8 cellular contexts compared by ENCODE assay signal in the genomic region with DNA sequence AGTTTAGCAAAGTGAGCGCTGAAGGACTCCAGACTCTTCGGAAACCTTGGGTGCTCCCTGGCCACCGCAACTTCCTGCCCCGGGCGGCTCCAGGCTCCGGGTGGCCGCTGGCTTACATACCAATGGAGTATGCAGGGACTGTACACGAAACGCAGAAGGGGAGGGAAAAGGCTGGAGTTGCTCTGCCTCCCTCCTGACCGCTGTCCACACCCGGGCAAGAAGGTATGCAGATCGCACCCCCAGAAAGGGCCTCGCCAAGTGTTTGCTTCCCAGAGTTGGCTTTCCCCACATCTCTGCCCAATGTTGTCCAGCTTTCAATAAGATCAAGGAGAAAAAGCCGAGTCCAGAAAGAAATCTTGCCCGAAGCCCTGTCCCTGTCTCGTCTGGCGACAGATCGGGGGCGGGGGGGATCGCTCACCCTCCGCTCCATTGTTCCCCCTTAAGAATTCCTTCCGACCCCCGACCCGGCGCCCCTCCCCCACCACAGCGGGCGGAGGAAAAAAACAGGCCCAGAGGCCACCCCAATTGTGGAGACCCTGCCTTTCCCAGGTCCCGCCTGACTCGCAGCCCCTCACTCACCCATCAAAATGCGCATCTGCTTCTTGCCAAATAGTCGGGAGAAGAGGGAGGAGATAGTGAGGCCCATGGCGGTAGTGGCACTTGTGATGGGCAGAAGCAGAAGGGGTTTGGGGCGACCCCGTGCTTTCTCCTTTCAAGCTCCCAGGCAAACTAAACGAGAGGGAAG. TPM values are rescaled to one million over a fixed set of nuclear protein-coding genes. Genes with fewer than 3 reads are reported as not detected.
DNase-seq lines count a peak whose midpoint lies in the region; ATAC-seq and TF ChIP-seq lines count a peak whose summit lies in the region.

No MANE protein-coding gene starts in this region.

- TSS peak; percentile 55 for BruUV-seq in PC-3 (replicated peaks; lab: Mats Ljungman, UMichigan)

- H3K27me3 Mint-ChIP-seq in activated T-helper 17 cell treated with anti-CD3 and anti-CD28 coated beads, Interleukin-2, amount 50 U/mL, for 72 hours = no peaks in the 10 kb centered on the region
- H3K27me3 Mint-ChIP-seq in naive thymus-derived CD8-positive, alpha-beta T cell = no peaks in the 10 kb centered on the region
- H3K27me3 Mint-ChIP-seq in stimulated activated memory B cell treated with anti-CD40 and anti-IgM and Interleukin-4, amounts not matched to agents 10 μg/mL and 1 μg/mL and 100 μg/mL, for 72 hours = no peaks in the 10 kb centered on the region

- CTCF ChIA-PET in GM10248 (lab: Yijun Ruan, JAX) (interaction anchor here (0.7 to 1.9 kb wide), 4 partner anchors 11 to 94 kb away, joined by 3 to 4 read pairs (median 3); no protein-coding TSS in a partner anchor), PC-3 (lab: Charles Lee) (interaction anchor here (0.5 to 0.6 kb wide), 2 partner anchors 293 to 709 kb away, joined by 3 to 5 read pairs; no protein-coding TSS in a partner anchor)

- POLR2A ChIA-PET in GM10248 (lab: Yijun Ruan, JAX) (interaction anchor here (0.7 to 2.5 kb wide), 10 partner anchors 8 to 179 kb away, joined by 3 to 17 read pairs (median 6); partner anchors contain the start of genes DENND6A, PDE12 and SLMAP), PC-3 (lab: Charles Lee; ENCODE audit: unreplicated experiment) (interaction anchor here (0.5 to 0.6 kb wide), 2 partner anchors 369 to 582 kb away, joined by 4 to 5 read pairs; no protein-coding TSS in a partner anchor)
- POLR2A ChIA-PET in naive thymus-derived CD8-positive, alpha-beta T cell (lab: Charles Lee) = interaction anchor here (0.6 to 5.2 kb wide), 16 partner anchors 10 to 1040 kb away, joined by 3 to 73 read pairs (median 3); partner anchors contain the start of genes CCDC66, DENND6A, HTD2 and PDE12

- H3K36me3 Mint-ChIP-seq in activated T-helper 17 cell treated with anti-CD3 and anti-CD28 coated beads, Interleukin-2, amount 50 U/mL, for 72 hours (ENCODE audit: low read depth) = peaks cover 64% of the 10 kb centered on the region
- peaks cover 0 to 16% (median 0%) of the 10 kb centered on the region in 3 donors for H3K36me3 Mint-ChIP-seq in naive thymus-derived CD8-positive, alpha-beta T cell
- peaks cover 9% of the 10 kb centered on the region for H3K36me3 Mint-ChIP-seq in stimulated activated memory B cell treated with anti-CD40 and anti-IgM and Interleukin-4, amounts not matched to agents 10 μg/mL and 1 μg/mL and 100 μg/mL, for 72 hours

- peaks cover 51% of the 10 kb centered on the region for H4K20me1 ChIP-seq in PC-3 (ENCODE audit: low read length)

- no peak for TF ChIP-seq CTCF in GM10248 (IDR thresholded peaks at IDR 0.05; ENCODE audit: control extremely low read depth, extremely low read depth, low read depth, missing control alignments)
- TF ChIP-seq CTCF in PC-3 (conservative IDR thresholded peaks at IDR 0.05; ENCODE audit: low read depth, low read length) = no peak
- no peak for TF ChIP-seq CTCF in fibroblast of mammary gland (conservative IDR thresholded peaks at IDR 0.05; ENCODE audit: control insufficient read depth, insufficient read depth, low read depth, low read length)

- ATAC-seq in HG02943 (IDR thresholded peaks at IDR 0.05; ENCODE audit: low read depth, unreplicated experiment) (peak; percentile 6), PC-3 (peak; percentile 44), HG03342 (IDR thresholded peaks at IDR 0.05; ENCODE audit: unreplicated experiment) (no peak)
- peak; percentile 17 for ATAC-seq in activated T-helper 17 cell treated with anti-CD3 and anti-CD28 coated beads, Interleukin-2, amount 50 U/mL, for 72 hours (replicated peaks)
- ATAC-seq in naive thymus-derived CD8-positive, alpha-beta T cell = no peak
- peak; percentile 1 for ATAC-seq in stimulated activated memory B cell treated with anti-CD40 and anti-IgM and Interleukin-4, amounts not matched to agents 10 μg/mL and 1 μg/mL and 100 μg/mL, for 72 hours

- H3K9me3 ChIP-seq in PC-3 (ENCODE audit: low read length) = no peaks in the 10 kb centered on the region

- H3K4me1 Mint-ChIP-seq in activated T-helper 17 cell treated with anti-CD3 and anti-CD28 coated beads, Interleukin-2, amount 50 U/mL, for 72 hours = peaks cover 28% of the 10 kb centered on the region
- peaks cover 19 to 62% (median 58%) of the 10 kb centered on the region in 4 donors for H3K4me1 Mint-ChIP-seq in naive thymus-derived CD8-positive, alpha-beta T cell
- H3K4me1 Mint-ChIP-seq in stimulated activated memory B cell treated with anti-CD40 and anti-IgM and Interleukin-4, amounts not matched to agents 10 μg/mL and 1 μg/mL and 100 μg/mL, for 72 hours = peaks cover 51% of the 10 kb centered on the region

- intact Hi-C loops in PC-3 (cut with micrococcal nuclease) = loop anchor here (1.0 to 10.0 kb wide), 5 partner anchors 14 to 422 kb away; partner anchors contain the start of genes DENND6A and PDE12

- H3K79me2 ChIP-seq in PC-3 (ENCODE audit: low read length) = peaks cover 67% of the 10 kb centered on the region

- no peaks in the 10 kb centered on the region for H3K9me3 Mint-ChIP-seq in activated T-helper 17 cell treated with anti-CD3 and anti-CD28 coated beads, Interleukin-2, amount 50 U/mL, for 72 hours
- H3K9me3 Mint-ChIP-seq in naive thymus-derived CD8-positive, alpha-beta T cell = no peaks in the 10 kb centered on the region
- H3K9me3 Mint-ChIP-seq in stimulated activated memory B cell treated with anti-CD40 and anti-IgM and Interleukin-4, amounts not matched to agents 10 μg/mL and 1 μg/mL and 100 μg/mL, for 72 hours = no peaks in the 10 kb centered on the region

- H3K4me3 ChIP-seq in PC-3 (ENCODE audit: low read length) (peak overlapping the region; percentile 99), fibroblast of mammary gland (ENCODE audit: control insufficient read depth, low read depth, low read length) (peak overlapping the region; percentile 86)

- H3K36me3 ChIP-seq in PC-3 (ENCODE audit: low read depth, low read length) = peaks cover 5% of the 10 kb centered on the region; the same call in 1 of the 2 replicates

- H3K9me2 ChIP-seq in PC-3 (replicated peaks; ENCODE audit: low read length) = no peaks in the 10 kb centered on the region

- H3K27ac Mint-ChIP-seq in activated T-helper 17 cell treated with anti-CD3 and anti-CD28 coated beads, Interleukin-2, amount 50 U/mL, for 72 hours = peak overlapping the region; percentile 96
- H3K27ac Mint-ChIP-seq in naive thymus-derived CD8-positive, alpha-beta T cell = peak overlapping the region; percentile 97 to 100 (median 99)
- peak overlapping the region; percentile 89 for H3K27ac Mint-ChIP-seq in stimulated activated memory B cell treated with anti-CD40 and anti-IgM and Interleukin-4, amounts not matched to agents 10 μg/mL and 1 μg/mL and 100 μg/mL, for 72 hours

- no peaks in the 10 kb centered on the region for H3K27me3 ChIP-seq in PC-3 (ENCODE audit: low read length)

- H3F3A ChIP-seq in PC-3 (ENCODE audit: low read length, unreplicated experiment) = no peaks in the 10 kb centered on the region

- H3K9ac ChIP-seq in PC-3 (ENCODE audit: low read length) = peak overlapping the region; percentile 98

- peak; percentile 27 for DNase-seq in GM10248 (ENCODE audit: extremely low spot score)
- peak; percentile 88 for DNase-seq in PC-3
- peak; percentile 83 for DNase-seq in fibroblast of mammary gland (ENCODE audit: low read depth)
- peak; percentile 36 to 69 (median 46) for DNase-seq in naive thymus-derived CD8-positive, alpha-beta T cell

- H3K4me3 Mint-ChIP-seq in activated T-helper 17 cell treated with anti-CD3 and anti-CD28 coated beads, Interleukin-2, amount 50 U/mL, for 72 hours = peak overlapping the region; percentile 97
- peak overlapping the region; percentile 96 to 99 (median 98) for H3K4me3 Mint-ChIP-seq in naive thymus-derived CD8-positive, alpha-beta T cell
- H3K4me3 Mint-ChIP-seq in stimulated activated memory B cell treated with anti-CD40 and anti-IgM and Interleukin-4, amounts not matched to agents 10 μg/mL and 1 μg/mL and 100 μg/mL, for 72 hours = peak overlapping the region; percentile 89

- H3K4me1 ChIP-seq in PC-3 (ENCODE audit: insufficient read depth, low read length) = peaks cover 28% of the 10 kb centered on the region

- no peak overlapping the region for H2AFZ ChIP-seq in PC-3 (ENCODE audit: low read length)

- peak overlapping the region; percentile 88 for H3K4me2 ChIP-seq in PC-3 (ENCODE audit: low read length)

- H3K27ac ChIP-seq in PC-3 (ENCODE audit: low read length) = peak overlapping the region; percentile 90

RNA-seq across cellular contexts. Expression of gene ARF4, which starts 0.5 kb away (rescaled TPM):
- total RNA-seq in PC-3 (2014; rRNA removed) = 130 and 135 TPM in 2 replicates
- total RNA-seq in activated T-helper 17 cell treated with anti-CD3 and anti-CD28 coated beads, Interleukin-2, amount 50 U/mL, for 72 hours = 10 to 100 TPM; 52.1 to 67.4 TPM
- total RNA-seq in naive thymus-derived CD8-positive, alpha-beta T cell = 10 to 100 TPM; 43.6 to 52.0 TPM
- 100 to 1,000 TPM; 112 to 116 (median 115) TPM for polyA plus RNA-seq in naive thymus-derived CD8-positive, alpha-beta T cell

RNA-seq across cellular contexts. Expression of gene PDE12, which starts 40.6 kb away (rescaled TPM):
- 25.3 and 32.3 TPM in 2 replicates for total RNA-seq in PC-3 (2014; rRNA removed)
- 10 to 100 TPM; 20.8 to 31.4 TPM for total RNA-seq in activated T-helper 17 cell treated with anti-CD3 and anti-CD28 coated beads, Interleukin-2, amount 50 U/mL, for 72 hours
- total RNA-seq in naive thymus-derived CD8-positive, alpha-beta T cell = 10 to 100 TPM; 25.6 to 26.2 TPM
- polyA plus RNA-seq in naive thymus-derived CD8-positive, alpha-beta T cell = 10 to 100 TPM; 11.3 to 17.5 (median 14.1) TPM

RNA-seq across cellular contexts. Expression of gene DNAH12, which starts 52.5 kb away (rescaled TPM):
- 0.07 TPM in 1 of 2 replicates, not detected in the other for total RNA-seq in PC-3 (2014; rRNA removed)
- under 1 TPM in 1 of 2 donors, not detected in 1; 0.08 TPM for total RNA-seq in activated T-helper 17 cell treated with anti-CD3 and anti-CD28 coated beads, Interleukin-2, amount 50 U/mL, for 72 hours
- under 1 TPM; 0.65 to 0.66 TPM for total RNA-seq in naive thymus-derived CD8-positive, alpha-beta T cell
- polyA plus RNA-seq in naive thymus-derived CD8-positive, alpha-beta T cell = not detected

Comparison
In these comparisons a context has a peak if more than half of its experiments do, and no peak if none do; other contexts are left out.
1. DNase-seq: peak in every context shown above with its lines; median percentile 88 in PC-3; 83 in fibroblast of mammary gland; 46 in naive thymus-derived CD8-positive, alpha-beta T cell; 27 in GM10248.
2. ATAC-seq: peak in HG02943 (single experiment), PC-3 (single experiment), activated T-helper 17 cell treated with anti-CD3 and anti-CD28 coated beads, Interleukin-2, amount 50 U/mL, for 72 hours (single experiment) and stimulated activated memory B cell treated with anti-CD40 and anti-IgM and Interleukin-4, amounts not matched to agents 10 μg/mL and 1 μg/mL and 100 μg/mL, for 72 hours (single experiment); none in naive thymus-derived CD8-positive, alpha-beta T cell (0 of 2) and HG03342 (single experiment).
3. Peak in every context shown above with its lines, with median percentiles within 50 percentile points of each other: H3K27ac Mint-ChIP-seq and H3K4me3 Mint-ChIP-seq.